In genomic region chr19:54650108-54650666, GRCh38 we compare ENCODE assay signal across 28 cellular contexts. TPM values are rescaled to one million over a fixed set of nuclear protein-coding genes. Genes with fewer than 3 reads are reported as not detected.
"Had no signal": no experiment of that assay in that cellular context is flagged by ENCODE, and none has a peak within 500 bp of the region (broad histone marks: within the 10 kb centered on the region; RNA-seq: fewer than 3 reads in every experiment).

No MANE protein-coding gene starts in this region.

- ATAC-seq: esophagus mucosa; gastroesophageal sphincter; heart left ventricle; left lobe of liver; natural killer cell; psoas muscle; right cardiac atrium; stimulated activated memory B cell treated with anti-CD40 and anti-IgM and Interleukin-4, amounts not matched to agents 10 μg/mL and 1 μg/mL and 100 μg/mL, for 72 hours; stimulated activated naive CD8-positive, alpha-beta T cell treated with anti-CD3 and anti-CD28 coated beads, Interleukin-15, Interleukin-2, amounts not matched to agents 100 U/mL and 50 U/mL, for 24 hours had no signal

- H3K79me2 ChIP-seq: hepatocyte had no signal

- H2AFZ ChIP-seq: hepatocyte had no signal

- H3K9me3 ChIP-seq: heart left ventricle, ovary, psoas muscle, spleen, testis, tibial artery had no signal

- H3K27me3 ChIP-seq: hepatocyte, ovary, testis, tibial artery had no signal

- H3K36me3 ChIP-seq: gastroesophageal sphincter, ovary, spleen, tibial artery had no signal

- FAIRE-seq: kidney, urothelium cell line had no signal

- H3K27ac ChIP-seq: epithelial cell of prostate, gastroesophageal sphincter, heart left ventricle, hepatocyte, ovary, psoas muscle, skin epidermis, spleen, testis, tibial artery had no signal

- H3K4me3 ChIP-seq: gastroesophageal sphincter, heart left ventricle, hepatocyte, lung, ovary, psoas muscle, skin epidermis, spleen, testis, tibial artery had no signal

- H3K4me2 ChIP-seq: hepatocyte had no signal

- DNase-seq: effector CD8-positive, alpha-beta T cell; endodermal cell; foreskin fibroblast; heart left ventricle; kidney; natural killer cell; occipital lobe; ovary; posterior cingulate gyrus; psoas muscle; right cardiac atrium; spleen; stimulated activated CD4-positive, alpha-beta T cell treated with anti-CD3 and anti-CD28 coated beads, Interleukin-4, amount 100 ng/mL, for 4 hours; stimulated activated naive CD8-positive, alpha-beta T cell treated with anti-CD3 and anti-CD28 coated beads, Interleukin-15, Interleukin-2, amounts not matched to agents 100 U/mL and 50 U/mL, for 24 hours; substantia nigra; testis; tibial artery had no signal

- H3K4me1 ChIP-seq: gastroesophageal sphincter, psoas muscle, spleen, testis, tibial artery had no signal

RNA-seq across cellular contexts. Expression of gene LILRB4, which starts 12.6 kb away (rescaled TPM):
- total RNA-seq: endodermal cell, hepatocyte, renal cortical epithelial cell had no signal
- polyA plus RNA-seq: hepatocyte, neural cell had no signal

RNA-seq across cellular contexts. Expression of gene LILRB1, which starts 19.9 kb away (rescaled TPM):
- total RNA-seq: endodermal cell, hepatocyte, occipital lobe, renal cortical epithelial cell had no signal
- polyA plus RNA-seq: hepatocyte, neural cell had no signal

RNA-seq across cellular contexts. Expression of gene LILRA1, which starts 56.8 kb away (rescaled TPM):
- total RNA-seq: endodermal cell, hepatocyte, renal cortical epithelial cell had no signal
- polyA plus RNA-seq: hepatocyte, neural cell had no signal
